ENCODE assay signal across 16 cellular contexts in the genomic region with DNA sequence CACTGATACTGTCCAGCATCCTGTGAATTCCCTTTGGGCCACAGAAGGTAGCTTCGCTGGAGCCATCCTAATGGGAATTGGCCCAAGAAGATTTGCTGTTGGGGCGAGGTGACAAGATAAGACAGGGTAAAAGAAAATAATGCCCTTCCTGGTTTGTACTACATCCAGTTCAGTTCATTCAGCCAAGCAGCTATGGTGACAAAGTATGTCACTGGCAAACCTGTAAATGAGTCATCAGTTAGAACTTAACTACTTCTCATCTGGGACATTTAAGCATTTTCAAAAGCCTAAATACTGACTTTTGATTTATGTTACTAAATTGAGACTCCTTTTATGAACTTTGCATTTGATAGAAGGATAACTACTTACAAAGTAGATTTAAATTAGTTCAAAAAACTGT. TPM values are rescaled to one million over a fixed set of nuclear protein-coding genes. Genes with fewer than 3 reads are reported as not detected.
DNase-seq lines count a peak whose midpoint lies in the region; ATAC-seq and TF ChIP-seq lines count a peak whose summit lies in the region.
"Had no signal": no experiment of that assay in that cellular context is flagged by ENCODE, and none has a peak within 500 bp of the region (broad histone marks: within the 10 kb centered on the region; RNA-seq: fewer than 3 reads in every experiment).

No MANE protein-coding gene starts in this region.

- TF ChIP-seq CTCF in SK-N-SH (IDR thresholded peaks at IDR 0.05) (no peak), adrenal gland (IDR thresholded peaks at IDR 0.05) (no peak)

- WGBS in SK-N-SH (ENCODE audit: low lambda C conversion rate), result 58% methylated on average over 2 of the region's 2 CpGs
- 29 to 58% (median 36%) methylated on average over 2 of the region's 2 CpGs for WGBS in adrenal gland, 4 donors

- H3K36me3 Mint-ChIP-seq in naive thymus-derived CD8-positive, alpha-beta T cell, result no peaks in the 10 kb centered on the region

- H3K4me2 ChIP-seq in SK-N-SH, result no peak overlapping the region
- no peak overlapping the region for H3K4me2 ChIP-seq in Karpas-422 (ENCODE audit: low read depth, low read length, poor library complexity, severe bottlenecking)

- TF ChIP-seq POLR2A in adrenal gland (IDR thresholded peaks at IDR 0.05), result no peak

- H3K36me3 ChIP-seq in SK-N-SH (replicated peaks in 1 of 2; ENCODE audit: control insufficient read depth in 1 of 2, insufficient read depth in 2 of 2, low read length in 1 of 2), result no peaks in the 10 kb centered on the region
- no peaks in the 10 kb centered on the region for H3K36me3 ChIP-seq in Karpas-422 (ENCODE audit: insufficient read depth, low read length)
- H3K36me3 ChIP-seq in adrenal gland (replicated peaks in 1 of 2), result no peaks in the 10 kb centered on the region
- H3K36me3 ChIP-seq: gastroesophageal sphincter, pancreas, suprapubic skin had no signal

- no peak for TF ChIP-seq EP300 in SK-N-SH (IDR thresholded peaks at IDR 0.05; ENCODE audit: borderline replicate concordance in 1 of 2, low read depth in 1 of 2, low read length in 1 of 2)

- intact Hi-C loops in adrenal gland (cut with DNase I), result no loop called here

- peak overlapping the region in 5 of 10 donors; percentile 27 to 86 (median 72) for H3K27ac Mint-ChIP-seq in naive thymus-derived CD8-positive, alpha-beta T cell

- POLR2A ChIA-PET in SK-N-SH (lab: Yijun Ruan, JAX), result no interaction called here
- POLR2A ChIA-PET in naive thymus-derived CD8-positive, alpha-beta T cell (lab: Charles Lee), result interaction anchor here (1.0 to 1.3 kb wide), 4 partner anchors 11 to 66 kb away, joined by 3 to 10 read pairs (median 5); partner anchors contain the start of genes CHML and OPN3

- H3K79me2 ChIP-seq in SK-N-SH (ENCODE audit: insufficient read depth) (no peaks in the 10 kb centered on the region), Karpas-422 (ENCODE audit: low read length) (no peaks in the 10 kb centered on the region)

- DNase-seq in SK-N-SH (no peak), Karpas-422 (no peak), astrocyte of the hippocampus (ENCODE audit: low read depth, low spot score) (peak; percentile 5), putamen (ENCODE audit: low spot score) (no peak), adrenal gland (no peak)
- peak in 2 of 10 donors; percentile 15 to 28 for DNase-seq in naive thymus-derived CD8-positive, alpha-beta T cell
- DNase-seq: activated CD4-positive, CD25-positive, alpha-beta regulatory T cell; anterior cingulate cortex; COR-L47; dorsolateral prefrontal cortex; NCI-H2227 treated with DMSO at 0.1 percent for 48 hours; pancreas had no signal

- no peaks in the 10 kb centered on the region for H3K27me3 Mint-ChIP-seq in naive thymus-derived CD8-positive, alpha-beta T cell

- H3K4me3 ChIP-seq in SK-N-SH (ENCODE audit: low read depth in 2 of 2, low read length in 1 of 2), result no peak overlapping the region
- H3K4me3 ChIP-seq in Karpas-422 (ENCODE audit: low read length), result no peak overlapping the region
- H3K4me3 ChIP-seq in adrenal gland, result no peak overlapping the region
- H3K4me3 ChIP-seq: dorsolateral prefrontal cortex, gastroesophageal sphincter, pancreas, suprapubic skin had no signal

- ATAC-seq in SK-N-SH treated with all-trans-retinoic acid at 6 μM for 48 hours (peak; percentile 45; the same call in 2 of the 3 replicates), GM19035 (IDR thresholded peaks at IDR 0.05; ENCODE audit: unreplicated experiment) (no peak)
- peak; percentile 55 for ATAC-seq in naive thymus-derived CD8-positive, alpha-beta T cell
- ATAC-seq: gastroesophageal sphincter had no signal

- H3K27me3 ChIP-seq in SK-N-SH (ENCODE audit: insufficient read depth) (no peaks in the 10 kb centered on the region), Karpas-422 (ENCODE audit: low read length) (no peaks in the 10 kb centered on the region), adrenal gland (no peaks in the 10 kb centered on the region)
- H3K27me3 ChIP-seq: dorsolateral prefrontal cortex, gastroesophageal sphincter, pancreas, suprapubic skin had no signal

- CTCF ChIA-PET in SK-N-SH (lab: Yijun Ruan, JAX), result no interaction called here

- H3F3A ChIP-seq in SK-N-SH (replicated peaks; ENCODE audit: insufficient read depth), result no peaks in the 10 kb centered on the region

- H4K20me1 ChIP-seq in SK-N-SH (ENCODE audit: insufficient read depth) (no peaks in the 10 kb centered on the region), Karpas-422 (ENCODE audit: insufficient read depth, low read depth, low read length) (no peaks in the 10 kb centered on the region)

- H3K9me3 ChIP-seq in SK-N-SH, result no peaks in the 10 kb centered on the region
- H3K9me3 ChIP-seq in Karpas-422 (ENCODE audit: low read length), result no peaks in the 10 kb centered on the region
- H3K9me3 ChIP-seq in adrenal gland (replicated peaks in 1 of 3), result no peaks in the 10 kb centered on the region
- H3K9me3 ChIP-seq: gastroesophageal sphincter, pancreas, suprapubic skin had no signal

- H3K4me1 ChIP-seq in SK-N-SH (ENCODE audit: control insufficient read depth in 1 of 2, insufficient read depth in 2 of 2, low read depth in 1 of 2, low read length in 1 of 2) (no peaks in the 10 kb centered on the region; a peak in 1 of 4 replicates), Karpas-422 (ENCODE audit: low read length) (peaks cover 6% of the 10 kb centered on the region; the same call in 1 of the 2 replicates), adrenal gland (replicated peaks in 1 of 2) (peaks cover 0 to 8% of the 10 kb centered on the region in 2 donors)
- H3K4me1 ChIP-seq: gastroesophageal sphincter, pancreas had no signal

- H3K9me2 ChIP-seq in SK-N-SH, result no peaks in the 10 kb centered on the region
- H3K9me2 ChIP-seq in Karpas-422 (replicated peaks; ENCODE audit: insufficient read depth, low read length), result no peaks in the 10 kb centered on the region

- H3K9ac ChIP-seq in SK-N-SH (no peak overlapping the region), Karpas-422 (ENCODE audit: low read length) (no peak overlapping the region)

- no peak for TF ChIP-seq RAD21 in SK-N-SH (IDR thresholded peaks at IDR 0.05; ENCODE audit: low read length)

- H2AFZ ChIP-seq in SK-N-SH (ENCODE audit: low read depth) (no peak overlapping the region), Karpas-422 (ENCODE audit: low read length) (peak overlapping the region; percentile 32; the same call in 1 of the 2 replicates)

- no peak overlapping the region for H3K27ac ChIP-seq in SK-N-SH (ENCODE audit: low read depth in 2 of 2, low read length in 1 of 2)
- no peak overlapping the region for H3K27ac ChIP-seq in Karpas-422 (ENCODE audit: low read length)
- no peak overlapping the region for H3K27ac ChIP-seq in adrenal gland
- H3K27ac ChIP-seq: gastroesophageal sphincter, pancreas, suprapubic skin had no signal

- peaks cover 0 to 7% (median 0%) of the 10 kb centered on the region in 9 donors for H3K9me3 Mint-ChIP-seq in naive thymus-derived CD8-positive, alpha-beta T cell

- H3K4me1 Mint-ChIP-seq in naive thymus-derived CD8-positive, alpha-beta T cell, result peaks cover 16 to 29% (median 23%) of the 10 kb centered on the region in 4 donors

- H3K4me3 Mint-ChIP-seq in naive thymus-derived CD8-positive, alpha-beta T cell, result peak overlapping the region in 3 of 10 donors; percentile 20 to 40 (median 22)

TF ChIP-seq in SK-N-SH treated with all-trans-retinoic acid at 6 μM for 48 hours, 23 proteins besides CTCF, POLR2A, EP300 and RAD21 (continues in another document):
- TF ChIP-seq RARB (CRISPR knock-in tag; IDR thresholded peaks at IDR 0.05) (no peak), SNAI2 (CRISPR knock-in tag; IDR thresholded peaks at IDR 0.05) (no peak), TCF4 (CRISPR knock-in tag; IDR thresholded peaks at IDR 0.05; ENCODE audit: borderline replicate concordance) (no peak), ZFP3 (CRISPR knock-in tag; IDR thresholded peaks at IDR 0.05) (no peak), CSDC2 (CRISPR knock-in tag; IDR thresholded peaks at IDR 0.05) (no peak), ZNF70 (CRISPR knock-in tag; IDR thresholded peaks at IDR 0.05) (no peak)
- TF ChIP-seq, protein P1, sequence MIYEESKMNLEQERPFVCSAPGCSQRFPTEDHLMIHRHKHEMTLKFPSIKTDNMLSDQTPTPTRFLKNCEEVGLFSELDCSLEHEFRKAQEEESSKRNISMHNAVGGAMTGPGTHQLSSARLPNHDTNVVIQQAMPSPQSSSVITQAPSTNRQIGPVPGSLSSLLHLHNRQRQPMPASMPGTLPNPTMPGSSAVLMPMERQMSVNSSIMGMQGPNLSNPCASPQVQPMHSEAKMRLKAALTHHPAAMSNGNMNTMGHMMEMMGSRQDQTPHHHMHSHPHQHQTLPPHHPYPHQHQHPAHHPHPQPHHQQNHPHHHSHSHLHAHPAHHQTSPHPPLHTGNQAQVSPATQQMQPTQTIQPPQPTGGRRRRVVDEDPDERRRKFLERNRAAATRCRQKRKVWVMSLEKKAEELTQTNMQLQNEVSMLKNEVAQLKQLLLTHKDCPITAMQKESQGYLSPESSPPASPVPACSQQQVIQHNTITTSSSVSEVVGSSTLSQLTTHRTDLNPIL (CRISPR knock-in tag; IDR thresholded peaks at IDR 0.05; ENCODE audit: low read depth), result no peak

TF ChIP-seq in SK-N-SH, 30 proteins besides CTCF, POLR2A, EP300 and RAD21 (continues in another document):
- TF ChIP-seq, protein P2, sequence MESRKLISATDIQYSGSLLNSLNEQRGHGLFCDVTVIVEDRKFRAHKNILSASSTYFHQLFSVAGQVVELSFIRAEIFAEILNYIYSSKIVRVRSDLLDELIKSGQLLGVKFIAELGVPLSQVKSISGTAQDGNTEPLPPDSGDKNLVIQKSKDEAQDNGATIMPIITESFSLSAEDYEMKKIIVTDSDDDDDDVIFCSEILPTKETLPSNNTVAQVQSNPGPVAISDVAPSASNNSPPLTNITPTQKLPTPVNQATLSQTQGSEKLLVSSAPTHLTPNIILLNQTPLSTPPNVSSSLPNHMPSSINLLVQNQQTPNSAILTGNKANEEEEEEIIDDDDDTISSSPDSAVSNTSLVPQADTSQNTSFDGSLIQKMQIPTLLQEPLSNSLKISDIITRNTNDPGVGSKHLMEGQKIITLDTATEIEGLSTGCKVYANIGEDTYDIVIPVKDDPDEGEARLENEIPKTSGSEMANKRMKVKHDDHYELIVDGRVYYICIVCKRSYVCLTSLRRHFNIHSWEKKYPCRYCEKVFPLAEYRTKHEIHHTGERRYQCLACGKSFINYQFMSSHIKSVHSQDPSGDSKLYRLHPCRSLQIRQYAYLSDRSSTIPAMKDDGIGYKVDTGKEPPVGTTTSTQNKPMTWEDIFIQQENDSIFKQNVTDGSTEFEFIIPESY (IDR thresholded peaks at IDR 0.05; ENCODE audit: borderline replicate concordance, low read depth), result no peak
- TF ChIP-seq TCF12 (IDR thresholded peaks at IDR 0.05), result no peak
- no peak for TF ChIP-seq GABPA (IDR thresholded peaks at IDR 0.05; ENCODE audit: low read depth)

RNA-seq across cellular contexts. Expression of gene WDR64, which starts 54.2 kb away (rescaled TPM):
- polyA plus RNA-seq in SK-N-SH (2012; rRNA removed), result not detected in 2 replicates
- not detected in 2 replicates for polyA plus RNA-seq in SK-N-SH (2012; cell fraction: cytosol; rRNA removed)
- not detected in 2 replicates for polyA plus RNA-seq in SK-N-SH (2012; cell fraction: nucleus; rRNA removed)
- total RNA-seq in Karpas-422 (2014; rRNA removed; shearing (Covaris generic); ENCODE audit: low replicate concordance), result not detected in 2 replicates
- under 1 TPM; 0.49 to 0.69 TPM for total RNA-seq in naive thymus-derived CD8-positive, alpha-beta T cell
- under 1 TPM in 1 of 3 donors, not detected in 2; 0.28 TPM for polyA plus RNA-seq in naive thymus-derived CD8-positive, alpha-beta T cell
- under 1 TPM in 2 of 8 donors, not detected in 6; 0.11 to 0.13 TPM for total RNA-seq in adrenal gland
- polyA plus RNA-seq in adrenal gland, result under 1 TPM in 1 of 3 donors, not detected in 2; 0.24 TPM
- total RNA-seq: pancreas, suprapubic skin had no signal
- polyA plus RNA-seq: pancreas had no signal
